ENCODE assay signal across 1 cellular context in genomic region chr6:2225422-2226392, GRCh38.
TF ChIP-seq lines count a peak whose summit lies in the region.

No MANE protein-coding gene starts in this region.

TF ChIP-seq in HepG2, 621 proteins besides CTCF, POLR2A, EP300 and RAD21 (continued from another document and continues in another):
- TF ChIP-seq LRRFIP1 (CRISPR knock-in tag; conservative IDR thresholded peaks at IDR 0.05) (no peak), ZZZ3 (CRISPR knock-in tag; IDR thresholded peaks at IDR 0.05; ENCODE audit: borderline replicate concordance) (no peak; the same call in 1 of the 2 replicates), SETDB1 (CRISPR knock-in tag; IDR thresholded peaks at IDR 0.05; ENCODE audit: borderline replicate concordance) (no peak), ZNF331 (CRISPR knock-in tag; IDR thresholded peaks at IDR 0.05) (peak; percentile 94), ZNF7 (CRISPR knock-in tag; IDR thresholded peaks at IDR 0.05) (peak; percentile 59; the same call in 1 of the 2 replicates), ZNF770 (CRISPR knock-in tag; IDR thresholded peaks at IDR 0.05) (peak; percentile 31; the same call in 1 of the 2 replicates), ZNF142 (CRISPR knock-in tag; IDR thresholded peaks at IDR 0.05) (0 out of 2 replicates have a peak, but pooled peaks have one; percentile 38), ZNF83 (CRISPR knock-in tag; IDR thresholded peaks at IDR 0.05; ENCODE audit: borderline replicate concordance) (no peak), HDAC1 (CRISPR knock-in tag; IDR thresholded peaks at IDR 0.05) (peak; percentile 77), SYNCRIP (IDR thresholded peaks at IDR 0.05; ENCODE audit: insufficient read depth, low read depth, low read length) (no peak), ZBTB7A (CRISPR knock-in tag; IDR thresholded peaks at IDR 0.05) (no peak), ZNF839 (CRISPR knock-in tag; IDR thresholded peaks at IDR 0.05; ENCODE audit: borderline replicate concordance) (no peak), CBFB (CRISPR knock-in tag; IDR thresholded peaks at IDR 0.05) (0 out of 2 replicates have a peak, but pooled peaks have one; percentile 36), ZNF781 (CRISPR knock-in tag; IDR thresholded peaks at IDR 0.05; ENCODE audit: borderline replicate concordance, not compliant biosample characterization) (peak; percentile 68), ZNF615 (CRISPR knock-in tag; IDR thresholded peaks at IDR 0.05; ENCODE audit: borderline replicate concordance) (peak; percentile 88; the same call in 1 of the 2 replicates), SALL1 (CRISPR knock-in tag; IDR thresholded peaks at IDR 0.05) (peak; percentile 67), NFATC3 (CRISPR knock-in tag; IDR thresholded peaks at IDR 0.05) (no peak), KDM3A (CRISPR knock-in tag; IDR thresholded peaks at IDR 0.05; ENCODE audit: low read depth) (peak; percentile 76; the same call in 1 of the 2 replicates), SMC3 (IDR thresholded peaks at IDR 0.05; ENCODE audit: low read length) (peak; percentile 19; the same call in 1 of the 2 replicates), TAF15 (IDR thresholded peaks at IDR 0.05; ENCODE audit: low read depth, low read length, poor library complexity, severe bottlenecking) (no peak), ZNF776 (CRISPR knock-in tag; IDR thresholded peaks at IDR 0.05) (no peak), MBNL3 (CRISPR knock-in tag; conservative IDR thresholded peaks at IDR 0.05) (no peak), ZNF44 (CRISPR knock-in tag; IDR thresholded peaks at IDR 0.05) (no peak), ZNF235 (CRISPR knock-in tag; IDR thresholded peaks at IDR 0.05; ENCODE audit: borderline replicate concordance) (no peak), ZNF274 (CRISPR knock-in tag; IDR thresholded peaks at IDR 0.05) (no peak; the same call in 1 of the 2 replicates), RNF219 (CRISPR knock-in tag; IDR thresholded peaks at IDR 0.05) (0 out of 2 replicates have a peak, but pooled peaks have one; percentile 14), GMEB2 (CRISPR knock-in tag; IDR thresholded peaks at IDR 0.05; ENCODE audit: low read depth) (no peak), CEBPZ (IDR thresholded peaks at IDR 0.05; ENCODE audit: low read length) (no peak), SNRNP70 (IDR thresholded peaks at IDR 0.05; ENCODE audit: low read depth, low read length) (no peak), ZNF576 (CRISPR knock-in tag; IDR thresholded peaks at IDR 0.05) (no peak), CHCHD3 (CRISPR knock-in tag; IDR thresholded peaks at IDR 0.05) (no peak), NR2F1 (CRISPR knock-in tag; IDR thresholded peaks at IDR 0.05) (peak; percentile 48 to 77; a peak in 2 of 4 replicates), HBP1 (CRISPR knock-in tag; IDR thresholded peaks at IDR 0.05; ENCODE audit: low read depth) (no peak; the same call in 1 of the 2 replicates), ZNF547 (CRISPR knock-in tag; IDR thresholded peaks at IDR 0.05) (no peak), SUZ12 (IDR thresholded peaks at IDR 0.05; ENCODE audit: low read depth, low read length) (no peak), SALL2 (CRISPR knock-in tag; IDR thresholded peaks at IDR 0.05) (peak; percentile 56; the same call in 1 of the 2 replicates), ZSCAN12 (CRISPR knock-in tag; IDR thresholded peaks at IDR 0.05) (0 out of 2 replicates have a peak, but pooled peaks have one; percentile 60), THYN1 (CRISPR knock-in tag; IDR thresholded peaks at IDR 0.05; ENCODE audit: borderline replicate concordance, low read depth) (no peak)
